In genomic region chr17:7405413-7405881, GRCh38 we compare ENCODE assay signal across 1 cellular context.
TF ChIP-seq lines count a peak whose summit lies in the region.

No MANE protein-coding gene starts in this region.

TF ChIP-seq in A549, 52 proteins besides CTCF, POLR2A, EP300 and RAD21 (continued from another document):
- TF ChIP-seq E2F6 (IDR thresholded peaks at IDR 0.05; ENCODE audit: borderline replicate concordance, low read depth): no peak
- TF ChIP-seq PBX3 (IDR thresholded peaks at IDR 0.05): no peak
- no peak for TF ChIP-seq ZFP36 (IDR thresholded peaks at IDR 0.05; ENCODE audit: borderline replicate concordance, partially characterized antibody)
- no peak for TF ChIP-seq EHF (CRISPR knock-in tag; IDR thresholded peaks at IDR 0.05)
- TF ChIP-seq HMGXB4 (CRISPR knock-in tag; IDR thresholded peaks at IDR 0.05; ENCODE audit: borderline replicate concordance): no peak
- TF ChIP-seq SMC3 (IDR thresholded peaks at IDR 0.05): no peak
- TF ChIP-seq ATOH8 (CRISPR knock-in tag; IDR thresholded peaks at IDR 0.05; ENCODE audit: low read depth): no peak
- no peak for TF ChIP-seq USF2 (IDR thresholded peaks at IDR 0.05)
- no peak for TF ChIP-seq KDM1A (IDR thresholded peaks at IDR 0.05; ENCODE audit: low read depth)
- TF ChIP-seq JUN (IDR thresholded peaks at IDR 0.05): no peak
- no peak for TF ChIP-seq NFE2L2 (conservative IDR thresholded peaks at IDR 0.05; ENCODE audit: low read length)
- no peak for TF ChIP-seq JUNB (IDR thresholded peaks at IDR 0.05)
- TF ChIP-seq PHF8 (IDR thresholded peaks at IDR 0.05; ENCODE audit: borderline replicate concordance, low read depth): no peak
